Comparison of ENCODE assay signal across 11 cellular contexts in genomic region chr9:35798658-35799366, GRCh38. TPM values are rescaled to one million over a fixed set of nuclear protein-coding genes. Genes with fewer than 3 reads are reported as not detected.
DNase-seq lines count a peak whose midpoint lies in the region; ATAC-seq and FAIRE-seq lines count a peak whose summit lies in the region.
"Had no signal": no experiment of that assay in that cellular context is flagged by ENCODE, and none has a peak within 500 bp of the region (broad histone marks: within the 10 kb centered on the region; RNA-seq: fewer than 3 reads in every experiment).

No MANE protein-coding gene starts in this region.

- peaks cover 2% of the 10 kb centered on the region in 2 donors for H3K36me3 ChIP-seq in small intestine (ENCODE audit: control insufficient read depth in 2 of 2, insufficient read depth in 2 of 2, low read length in 2 of 2)

- H3K4me1 ChIP-seq in small intestine (ENCODE audit: control insufficient read depth in 2 of 2, insufficient read depth in 1 of 2, low read depth in 1 of 2, low read length in 1 of 2) = no peaks in the 10 kb centered on the region
- H3K4me1 ChIP-seq: suprapubic skin had no signal

- H3K36me3 Mint-ChIP-seq in activated naive CD8-positive, alpha-beta T cell = peaks cover 17% of the 10 kb centered on the region
- H3K36me3 Mint-ChIP-seq in activated naive CD8-positive, alpha-beta T cell treated with anti-CD3 and anti-CD28 coated beads for 36 hours = peaks cover 12% of the 10 kb centered on the region

- H3K4me3 ChIP-seq in small intestine (ENCODE audit: low read depth in 1 of 2, low read length in 2 of 2) = no peak overlapping the region
- H3K4me3 ChIP-seq: suprapubic skin had no signal

- FAIRE-seq in islet of Langerhans (lab: Jason Lieb, UNC) (peak; percentile 96), urothelium cell line (lab: Jason Lieb, UNC) (peak; percentile 77), small intestine (lab: Jason Lieb, UNC) (no peak)

- H3K9me3 Mint-ChIP-seq in activated naive CD8-positive, alpha-beta T cell (ENCODE audit: low read depth) = no peaks in the 10 kb centered on the region
- H3K9me3 Mint-ChIP-seq in activated naive CD8-positive, alpha-beta T cell treated with anti-CD3 and anti-CD28 coated beads for 36 hours = no peaks in the 10 kb centered on the region
- H3K9me3 Mint-ChIP-seq: CD4-positive, alpha-beta T cell had no signal

- no peak for ATAC-seq in GM19455 (IDR thresholded peaks at IDR 0.05; ENCODE audit: unreplicated experiment)

- H3K4me1 Mint-ChIP-seq in activated naive CD8-positive, alpha-beta T cell (ENCODE audit: low read depth) = peaks cover 21% of the 10 kb centered on the region
- peaks cover 11% of the 10 kb centered on the region for H3K4me1 Mint-ChIP-seq in activated naive CD8-positive, alpha-beta T cell treated with anti-CD3 and anti-CD28 coated beads for 36 hours

- H3K27me3 ChIP-seq in small intestine (ENCODE audit: control insufficient read depth in 2 of 2, insufficient read depth in 2 of 2, low read length in 2 of 2) = no peaks in the 10 kb centered on the region
- H3K27me3 ChIP-seq: suprapubic skin had no signal

- no peak overlapping the region for H3K4me3 Mint-ChIP-seq in activated naive CD8-positive, alpha-beta T cell
- no peak overlapping the region for H3K4me3 Mint-ChIP-seq in activated naive CD8-positive, alpha-beta T cell treated with anti-CD3 and anti-CD28 coated beads for 36 hours
- H3K4me3 Mint-ChIP-seq: CD4-positive, alpha-beta T cell had no signal

- H3K27ac Mint-ChIP-seq in activated naive CD8-positive, alpha-beta T cell = peak overlapping the region; percentile 84
- H3K27ac Mint-ChIP-seq in activated naive CD8-positive, alpha-beta T cell treated with anti-CD3 and anti-CD28 coated beads for 36 hours = no peak overlapping the region
- H3K27ac Mint-ChIP-seq: CD4-positive, alpha-beta T cell had no signal

- 90 to 97% (median 96%) methylated on average over 4 of the region's 4 CpGs for WGBS in small intestine, 3 donors

- H3K27me3 Mint-ChIP-seq in activated naive CD8-positive, alpha-beta T cell = no peaks in the 10 kb centered on the region
- no peaks in the 10 kb centered on the region for H3K27me3 Mint-ChIP-seq in activated naive CD8-positive, alpha-beta T cell treated with anti-CD3 and anti-CD28 coated beads for 36 hours
- H3K27me3 Mint-ChIP-seq: CD4-positive, alpha-beta T cell had no signal

- DNase-seq in activated naive CD8-positive, alpha-beta T cell treated with anti-CD3 and anti-CD28 coated beads for 36 hours = no peak
- DNase-seq in activated CD4-positive, alpha-beta T cell treated with anti-CD3 and anti-CD28 coated beads, Interleukin-2, amount 50 U/mL, for 48 hours = peak; percentile 34 to 56
- peak; percentile 46 for DNase-seq in urothelium cell line (ENCODE audit: low spot score)
- no peak for DNase-seq in NAMALWA (ENCODE audit: low spot score)
- no peak for DNase-seq in small intestine
- DNase-seq: CD4-positive, alpha-beta T cell; Right ventricle myocardium superior had no signal

- no peak overlapping the region for H3K27ac ChIP-seq in small intestine (ENCODE audit: low read depth in 1 of 2, low read length in 1 of 2)
- H3K27ac ChIP-seq: suprapubic skin had no signal

- no peaks in the 10 kb centered on the region for H3K9me3 ChIP-seq in small intestine (ENCODE audit: control insufficient read depth, low read depth)
- H3K9me3 ChIP-seq: suprapubic skin had no signal

RNA-seq across cellular contexts. Expression of gene NPR2, which starts 7.4 kb away (rescaled TPM):
- total RNA-seq in activated naive CD8-positive, alpha-beta T cell treated with anti-CD3 and anti-CD28 coated beads for 36 hours = 1 to 10 TPM; 4.7 to 8.9 TPM
- 1 to 10 TPM in 2 of 3 donors, under 1 TPM in 1; 0.89 to 8.2 (median 1.6) TPM for polyA plus RNA-seq in small intestine

RNA-seq across cellular contexts. Expression of gene SPAG8, which starts 13.2 kb away (rescaled TPM):
- total RNA-seq in activated naive CD8-positive, alpha-beta T cell treated with anti-CD3 and anti-CD28 coated beads for 36 hours = 1 to 10 TPM in 1 of 2 experiments, under 1 TPM in 1; 0.68 to 1.0 TPM
- under 1 TPM in 1 of 3 donors, not detected in 2; 0.49 TPM for polyA plus RNA-seq in small intestine

RNA-seq across cellular contexts. Expression of gene HINT2, which starts 16.0 kb away (rescaled TPM):
- 10 to 100 TPM; 65.0 to 70.1 TPM for total RNA-seq in activated naive CD8-positive, alpha-beta T cell treated with anti-CD3 and anti-CD28 coated beads for 36 hours
- polyA plus RNA-seq in small intestine = 100 to 1,000 TPM in 2 of 3 donors, 10 to 100 TPM in 1; 83.4 to 138 (median 104) TPM

RNA-seq across cellular contexts. Expression of gene FAM221B, which starts 29.7 kb away (rescaled TPM):
- not detected for total RNA-seq in activated naive CD8-positive, alpha-beta T cell treated with anti-CD3 and anti-CD28 coated beads for 36 hours
- polyA plus RNA-seq in small intestine = not detected
- total RNA-seq: CD4-positive, alpha-beta T cell; Right ventricle myocardium superior; suprapubic skin had no signal

RNA-seq across cellular contexts. Expression of gene TMEM8B, which starts 30.2 kb away (rescaled TPM):
- 1 to 10 TPM; 2.8 to 3.1 TPM for total RNA-seq in activated naive CD8-positive, alpha-beta T cell treated with anti-CD3 and anti-CD28 coated beads for 36 hours
- 1 to 10 TPM in 2 of 3 donors, under 1 TPM in 1; 0.89 to 6.6 (median 2.4) TPM for polyA plus RNA-seq in small intestine

Comparison
In these comparisons a context has a peak if more than half of its experiments do, and no peak if none do; other contexts are left out.
1. DNase-seq: peak in activated CD4-positive, alpha-beta T cell treated with anti-CD3 and anti-CD28 coated beads, Interleukin-2, amount 50 U/mL, for 48 hours (2 of 2) and urothelium cell line (single experiment); none in activated naive CD8-positive, alpha-beta T cell treated with anti-CD3 and anti-CD28 coated beads for 36 hours (single experiment), NAMALWA (single experiment) and small intestine (single experiment).